In the genomic region with DNA sequence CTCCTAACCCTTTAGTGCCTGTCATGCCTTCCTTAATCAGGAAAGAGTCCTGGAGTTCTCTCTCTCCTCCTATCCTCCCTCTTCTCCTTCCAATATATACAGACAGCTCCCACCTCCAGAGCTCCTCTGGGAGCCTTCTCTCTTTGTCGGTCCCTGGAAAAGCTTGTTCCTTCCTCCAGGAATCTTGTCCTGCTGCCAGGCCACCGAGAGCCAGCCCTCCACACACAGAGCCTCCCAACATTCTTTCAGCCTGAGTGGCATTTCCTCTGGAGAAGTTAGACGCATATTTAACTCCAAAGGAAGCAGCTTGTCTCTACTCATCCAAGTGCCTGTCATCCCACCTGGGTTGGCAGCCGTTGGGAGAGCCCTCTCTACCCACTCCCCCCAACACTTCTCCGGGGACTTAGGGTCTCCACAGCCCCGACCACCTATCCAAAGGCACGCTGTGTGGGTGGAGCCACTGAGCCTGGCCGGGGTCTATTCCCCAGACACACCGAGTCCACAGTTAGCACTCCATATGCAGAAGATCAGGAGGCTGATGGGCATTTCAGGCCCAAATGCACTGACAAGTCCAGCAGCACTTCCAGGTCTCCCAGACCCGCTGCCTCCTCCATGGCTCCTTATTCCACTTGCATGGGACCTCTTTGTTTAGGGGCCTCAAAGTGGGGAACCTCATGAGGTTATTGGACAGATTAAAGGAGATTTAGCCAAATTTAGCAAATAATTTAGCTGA, we compare ENCODE assay signal across 8 cellular contexts. TPM values are rescaled to one million over a fixed set of nuclear protein-coding genes. Genes with fewer than 3 reads are reported as not detected.
DNase-seq lines count a peak whose midpoint lies in the region; ATAC-seq, FAIRE-seq and TF ChIP-seq lines count a peak whose summit lies in the region.

No MANE protein-coding gene starts in this region.

- H3K9me2 ChIP-seq in GM23338 (ENCODE audit: insufficient read depth): no peaks in the 10 kb centered on the region
- H3K9me2 ChIP-seq in Karpas-422 (replicated peaks; ENCODE audit: insufficient read depth, low read length): no peaks in the 10 kb centered on the region

- no peaks in the 10 kb centered on the region for H3K9me3 Mint-ChIP-seq in GM23338

- CTCF ChIA-PET in GM10248 (lab: Yijun Ruan, JAX): interaction anchor here (0.7 to 3.1 kb wide), 6 partner anchors 11 to 178 kb away, joined by 3 to 20 read pairs (median 5); no protein-coding TSS in a partner anchor

- H3K27me3 ChIP-seq in GM23338 (ENCODE audit: insufficient read depth) (no peaks in the 10 kb centered on the region), adrenal gland (no peaks in the 10 kb centered on the region), heart left ventricle (no peaks in the 10 kb centered on the region), sigmoid colon (no peaks in the 10 kb centered on the region), Karpas-422 (ENCODE audit: low read length) (no peaks in the 10 kb centered on the region), small intestine (ENCODE audit: control insufficient read depth in 2 of 2, insufficient read depth in 2 of 2, low read length in 2 of 2) (no peaks in the 10 kb centered on the region)

- no peak for TF ChIP-seq CTCF in GM23338 (conservative IDR thresholded peaks at IDR 0.05; ENCODE audit: low read depth in 2 of 2)
- no peak for TF ChIP-seq CTCF in adrenal gland (IDR thresholded peaks at IDR 0.05)
- TF ChIP-seq CTCF in heart left ventricle (IDR thresholded peaks at IDR 0.05): no peak
- TF ChIP-seq CTCF in sigmoid colon (IDR thresholded peaks at IDR 0.05): no peak
- TF ChIP-seq CTCF in GM10248 (IDR thresholded peaks at IDR 0.05; ENCODE audit: control extremely low read depth, extremely low read depth, low read depth, missing control alignments): no peak

- H4K20me1 ChIP-seq in GM23338 (replicated peaks; ENCODE audit: insufficient read depth) (no peaks in the 10 kb centered on the region), Karpas-422 (ENCODE audit: insufficient read depth, low read depth, low read length) (no peaks in the 10 kb centered on the region)

- DNase-seq in GM23338 (ENCODE audit: low spot score): peak; percentile 51
- DNase-seq in adrenal gland: peak in 6 of 7 donors; percentile 38 to 80 (median 56)
- DNase-seq in heart left ventricle: peak; percentile 80 to 84 (median 82)
- peak; percentile 93 for DNase-seq in sigmoid colon
- DNase-seq in Karpas-422: no peak
- no peak for DNase-seq in small intestine
- DNase-seq in GM10248 (ENCODE audit: extremely low spot score): no peak

- 0 out of 2 replicates have a peak overlapping the region, but pooled peaks have one; percentile 26 for H3K27ac Mint-ChIP-seq in GM23338

- H3K4me3 Mint-ChIP-seq in GM23338: no peak overlapping the region

- no peaks in the 10 kb centered on the region for H3K9me3 ChIP-seq in adrenal gland (replicated peaks in 1 of 3)
- peaks cover 0 to 5% (median 0%) of the 10 kb centered on the region in 12 donors for H3K9me3 ChIP-seq in heart left ventricle
- H3K9me3 ChIP-seq in sigmoid colon: no peaks in the 10 kb centered on the region
- H3K9me3 ChIP-seq in Karpas-422 (ENCODE audit: low read length): no peaks in the 10 kb centered on the region
- no peaks in the 10 kb centered on the region for H3K9me3 ChIP-seq in small intestine (ENCODE audit: control insufficient read depth, low read depth)

- ATAC-seq in GM23338: peak; percentile 35; the same call in 2 of the 3 replicates
- peak; percentile 14 to 48 (median 29) for ATAC-seq in heart left ventricle
- no peak for ATAC-seq in GM21717 (IDR thresholded peaks at IDR 0.05; ENCODE audit: unreplicated experiment)

- WGBS in adrenal gland, 4 donors: 42 to 59% (median 51%) methylated on average over 9 to 10 of the region's 10 CpGs
- 21 to 27% (median 23%) methylated on average over 9 to 10 of the region's 10 CpGs for WGBS in heart left ventricle, 4 donors
- 62 to 67% methylated on average over 10 of the region's 10 CpGs for WGBS in sigmoid colon, 2 donors
- 50 to 67% (median 59%) methylated on average over 10 of the region's 10 CpGs for WGBS in small intestine, 3 donors

- H3K27ac ChIP-seq in GM23338 (ENCODE audit: low read depth) (no peak overlapping the region), adrenal gland (peak overlapping the region in 3 of 5 donors; percentile 30 to 89 (median 80)), heart left ventricle (peak overlapping the region; percentile 61 to 97 (median 88)), sigmoid colon (peak overlapping the region; percentile 62 to 87 (median 82)), Karpas-422 (ENCODE audit: low read length) (no peak overlapping the region), small intestine (ENCODE audit: low read depth in 1 of 2, low read length in 1 of 2) (peak overlapping the region in 1 of 2 donors; percentile 16)

- peak overlapping the region; percentile 26; the same call in 1 of the 2 replicates for H3K4me2 ChIP-seq in GM23338
- H3K4me2 ChIP-seq in Karpas-422 (ENCODE audit: low read depth, low read length, poor library complexity, severe bottlenecking): no peak overlapping the region

- peaks cover 5% of the 10 kb centered on the region for H3K27me3 Mint-ChIP-seq in GM23338 (ENCODE audit: insufficient read depth, low read depth, poor library complexity)

- no peak for TF ChIP-seq POLR2A in adrenal gland (IDR thresholded peaks at IDR 0.05)
- no peak for TF ChIP-seq POLR2A in heart left ventricle (IDR thresholded peaks at IDR 0.05)
- no peak for TF ChIP-seq POLR2A in sigmoid colon (IDR thresholded peaks at IDR 0.05)

- no peak overlapping the region for H3K9ac ChIP-seq in Karpas-422 (ENCODE audit: low read length)

- H3K4me1 Mint-ChIP-seq in GM23338: peaks cover 23% of the 10 kb centered on the region

- POLR2A ChIA-PET in GM10248 (lab: Yijun Ruan, JAX): no interaction called here

- H3K4me3 ChIP-seq in GM23338: no peak overlapping the region
- H3K4me3 ChIP-seq in adrenal gland: no peak overlapping the region
- no peak overlapping the region for H3K4me3 ChIP-seq in heart left ventricle
- H3K4me3 ChIP-seq in sigmoid colon: no peak overlapping the region
- no peak overlapping the region for H3K4me3 ChIP-seq in Karpas-422 (ENCODE audit: low read length)
- H3K4me3 ChIP-seq in small intestine (ENCODE audit: low read depth in 1 of 2, low read length in 2 of 2): no peak overlapping the region

- peaks cover 13% of the 10 kb centered on the region; the same call in 1 of the 2 replicates for H3K4me1 ChIP-seq in GM23338 (ENCODE audit: insufficient read depth)
- H3K4me1 ChIP-seq in adrenal gland (replicated peaks in 1 of 2): peaks cover 30 to 60% of the 10 kb centered on the region in 2 donors
- H3K4me1 ChIP-seq in heart left ventricle: peaks cover 29 to 100% (median 96%) of the 10 kb centered on the region in 12 donors
- peaks cover 0 to 77% (median 75%) of the 10 kb centered on the region in 4 donors for H3K4me1 ChIP-seq in sigmoid colon
- H3K4me1 ChIP-seq in Karpas-422 (ENCODE audit: low read length): no peaks in the 10 kb centered on the region
- peaks cover 0 to 3% of the 10 kb centered on the region in 2 donors for H3K4me1 ChIP-seq in small intestine (ENCODE audit: control insufficient read depth in 2 of 2, insufficient read depth in 1 of 2, low read depth in 1 of 2, low read length in 1 of 2)

- H3K36me3 ChIP-seq in GM23338 (ENCODE audit: insufficient read depth) (no peaks in the 10 kb centered on the region), adrenal gland (replicated peaks in 1 of 2) (no peaks in the 10 kb centered on the region), heart left ventricle (no peaks in the 10 kb centered on the region), sigmoid colon (no peaks in the 10 kb centered on the region), Karpas-422 (ENCODE audit: insufficient read depth, low read length) (no peaks in the 10 kb centered on the region), small intestine (ENCODE audit: control insufficient read depth in 2 of 2, insufficient read depth in 2 of 2, low read length in 2 of 2) (no peaks in the 10 kb centered on the region)

- intact Hi-C loops in adrenal gland (cut with DNase I): no loop called here
- intact Hi-C loops in heart left ventricle (cut with DNase I): loop anchor here in 3 of 10 donors (5.0 to 10.0 kb wide), 3 partner anchors 35 to 67 kb away; no protein-coding TSS in a partner anchor
- intact Hi-C loops in sigmoid colon (cut with DNase I): loop anchor here (5.0 kb wide), 1 partner anchor 65 kb away; no protein-coding TSS in a partner anchor

- no peaks in the 10 kb centered on the region for H3F3A ChIP-seq in GM23338 (replicated peaks; ENCODE audit: low read depth)

- peaks cover 5% of the 10 kb centered on the region; the same call in 2 of the 3 replicates for H3K36me3 Mint-ChIP-seq in GM23338 (ENCODE audit: low read depth)

- no peak for TF ChIP-seq EP300 in sigmoid colon (IDR thresholded peaks at IDR 0.05)

- no peaks in the 10 kb centered on the region for H3K79me2 ChIP-seq in GM23338 (replicated peaks; ENCODE audit: insufficient read depth)
- no peaks in the 10 kb centered on the region for H3K79me2 ChIP-seq in Karpas-422 (ENCODE audit: low read length)

- H2AFZ ChIP-seq in GM23338: no peak overlapping the region
- no peak overlapping the region for H2AFZ ChIP-seq in Karpas-422 (ENCODE audit: low read length)

- no peak for FAIRE-seq in small intestine (lab: Jason Lieb, UNC)

RNA-seq across cellular contexts. Expression of a gene that starts 31.1 kb away (rescaled TPM):
- 31.1 and 42.2 TPM in 2 replicates for total RNA-seq in GM23338 (2014; rRNA removed; shearing (Covaris generic))
- polyA plus RNA-seq in GM23338 (2016; fragmentation: Nextera tagmentation; extraction: Ambion mirVana) (14.8 and 16.8 TPM in 2 replicates), adrenal gland (100 to 1,000 TPM in 1 of 3 donors, 10 to 100 TPM in 2; 73.6 to 175 (median 74.6) TPM), heart left ventricle (100 to 1,000 TPM; 117 to 396 TPM), sigmoid colon (10 to 100 TPM in 1 of 3 donors, 1 to 10 TPM in 2; 6.0 to 15.2 (median 9.0) TPM), small intestine (10 to 100 TPM in 1 of 3 donors, 1 to 10 TPM in 2; 4.2 to 29.1 (median 5.9) TPM)
- total RNA-seq in adrenal gland (100 to 1,000 TPM in 5 of 8 donors, 10 to 100 TPM in 3; 57.9 to 330 (median 113) TPM), heart left ventricle (100 to 1,000 TPM; 405 to 851 (median 724) TPM), sigmoid colon (100 to 1,000 TPM in 2 of 4 donors, 10 to 100 TPM in 2; 83.6 to 181 (median 95.0) TPM)
- total RNA-seq in Karpas-422 (2014; rRNA removed; shearing (Covaris generic); ENCODE audit: low replicate concordance): not detected in 2 replicates

Comparison
In these comparisons a context has a peak if more than half of its experiments do, and no peak if none do; other contexts are left out.
1. DNase-seq: peak in GM23338 (single experiment), adrenal gland (6 of 7), heart left ventricle (5 of 5) and sigmoid colon (single experiment); none in Karpas-422 (single experiment), small intestine (single experiment) and GM10248 (single experiment).
2. H3K27ac ChIP-seq: peak in adrenal gland (3 of 5), heart left ventricle (12 of 12) and sigmoid colon (4 of 4); none in GM23338 (single experiment) and Karpas-422 (single experiment).
3. RNA of a gene that starts 31.1 kb away (total RNA-seq): 405 to 851 TPM in heart left ventricle, 57.9 to 330 TPM in adrenal gland, 83.6 to 181 TPM in sigmoid colon and 31.1 to 42.2 TPM in GM23338; not detected in Karpas-422; every median in the first group is over 10 times any median in the second.